ENCODE assay signal across 8 cellular contexts in genomic region chr15:80615783-80616391, GRCh38.
A peak's percentile ranks its signal among the peaks of the same experiment; 100 is the strongest.
DNase-seq lines count a peak whose midpoint lies in the region; ATAC-seq and TF ChIP-seq lines count a peak whose summit lies in the region.

No MANE protein-coding gene starts in this region.

- H3K9ac ChIP-seq in mucosa of stomach (ENCODE audit: low read length) = peak overlapping the region; percentile 17

- H3K4me3 ChIP-seq in choroid plexus epithelial cell (ENCODE audit: low read depth, low read length) (no peak overlapping the region), mucosa of stomach (ENCODE audit: low read length) (no peak overlapping the region)

- peaks cover 9% of the 10 kb centered on the region for H3K4me1 ChIP-seq in mucosa of stomach (ENCODE audit: control insufficient read depth, insufficient read depth, low read length)

- no peaks in the 10 kb centered on the region for H3K27me3 ChIP-seq in mucosa of stomach (ENCODE audit: control insufficient read depth, insufficient read depth, low read length)

- no peaks in the 10 kb centered on the region for H3K36me3 ChIP-seq in mucosa of stomach (ENCODE audit: control insufficient read depth, insufficient read depth, low read length)

- no peaks in the 10 kb centered on the region for H3K9me3 ChIP-seq in mucosa of stomach (ENCODE audit: control insufficient read depth, low read length)

- DNase-seq in DMS 273 treated with DMSO at 0.1 percent for 48 hours (lab: John Stamatoyannopoulos, UW) (peak; percentile 30), NCI-H2196 (lab: John Stamatoyannopoulos, UW; ENCODE audit: unreplicated experiment) (peak; percentile 67), choroid plexus epithelial cell (ENCODE audit: low read depth) (peak; percentile 67)
- DNase-seq in stimulated activated CD4-positive, alpha-beta T cell treated with anti-CD3 and anti-CD28 coated beads, Interleukin-4, amount 100 ng/mL, for 24 hours = no peak
- DNase-seq in activated CD4-positive, CD25-positive, alpha-beta regulatory T cell treated with anti-CD3 and anti-CD28 coated beads, Interleukin-2, amount 50 U/mL, for 72 hours = no peak

- ATAC-seq in HG03354 (IDR thresholded peaks at IDR 0.05; ENCODE audit: poor library complexity, severe bottlenecking, unreplicated experiment) (no peak), HG03439 (IDR thresholded peaks at IDR 0.05; ENCODE audit: unreplicated experiment) (no peak)

- TF ChIP-seq CTCF in choroid plexus epithelial cell (conservative IDR thresholded peaks at IDR 0.05; ENCODE audit: low read depth, low read length) = no peak

Comparison
In these comparisons a context has a peak if more than half of its experiments do, and no peak if none do; other contexts are left out.
1. DNase-seq: peak in DMS 273 treated with DMSO at 0.1 percent for 48 hours (single experiment), NCI-H2196 (single experiment) and choroid plexus epithelial cell (single experiment); none in stimulated activated CD4-positive, alpha-beta T cell treated with anti-CD3 and anti-CD28 coated beads, Interleukin-4, amount 100 ng/mL, for 24 hours (single experiment) and activated CD4-positive, CD25-positive, alpha-beta regulatory T cell treated with anti-CD3 and anti-CD28 coated beads, Interleukin-2, amount 50 U/mL, for 72 hours (single experiment).